Comparison of ENCODE assay signal across 15 cellular contexts in the genomic region with DNA sequence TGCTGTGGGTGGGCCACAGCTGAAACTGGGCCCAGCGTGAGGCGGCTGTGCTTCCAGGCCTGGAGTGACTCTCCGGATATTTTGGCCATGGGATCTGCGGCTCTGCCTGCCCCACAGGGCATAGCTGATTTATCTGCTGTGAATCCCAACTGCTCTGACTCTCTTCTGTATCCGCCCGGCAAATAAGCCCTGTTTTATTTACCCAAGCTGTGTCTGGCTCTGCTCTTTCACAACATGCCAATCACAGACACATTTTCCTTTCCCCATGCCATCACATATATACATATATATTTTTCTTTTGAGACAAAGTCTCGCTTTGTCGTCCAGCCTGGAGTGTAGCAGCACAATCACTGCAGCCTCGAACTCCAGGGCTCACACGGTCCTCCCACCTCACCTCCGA.
"Had no signal": no experiment of that assay in that cellular context is flagged by ENCODE, and none has a peak within 500 bp of the region (broad histone marks: within the 10 kb centered on the region; RNA-seq: fewer than 3 reads in every experiment).

No MANE protein-coding gene starts in this region.

- DNase-seq: activated T-cell treated with anti-CD3 and anti-CD28 coated beads for 4 hours, foreskin melanocyte, immature natural killer cell, kidney glomerular epithelial cell, natural killer cell had no signal

- H3K4me1 ChIP-seq: adrenal gland had no signal

- H3K36me3 Mint-ChIP-seq: natural killer cell had no signal

- H3K27me3 Mint-ChIP-seq: stimulated activated naive CD8-positive, alpha-beta T cell treated with anti-CD3 and anti-CD28 coated beads, Interleukin-15, amount 100 ng/mL, for 72 hours had no signal

- H3K27me3 ChIP-seq: adrenal gland, neutrophil had no signal

- H3K4me1 Mint-ChIP-seq: stimulated activated naive CD8-positive, alpha-beta T cell treated with anti-CD3 and anti-CD28 coated beads, Interleukin-15, amount 100 ng/mL, for 72 hours had no signal

- H3K27ac ChIP-seq: adrenal gland, neutrophil, parathyroid adenoma, skin epidermis, thoracic aorta, WERI-Rb-1 had no signal

- H3K4me3 ChIP-seq: adrenal gland, lung, skin epidermis, thoracic aorta had no signal

- H3K27ac Mint-ChIP-seq: activated naive CD4-positive, alpha-beta T cell treated with anti-CD3 and anti-CD28 coated beads, Interleukin-2, amount 50 U/mL, for 72 hours; activated T-helper 1 cell treated with anti-CD3 and anti-CD28 coated beads, Interleukin-12 subunit alpha, Interleukin-12 subunit beta, Interleukin-2, Interleukin-4 antibody, amounts not matched to agents 30 ng/mL and 10 ng/mL and 1 ng/mL, durations not matched to agents 14 hours and 24 hours and 36 hours; natural killer cell had no signal

- H3K9me3 ChIP-seq: adrenal gland, neutrophil, thoracic aorta had no signal

- H3K4me3 Mint-ChIP-seq: activated T-helper 1 cell treated with anti-CD3 and anti-CD28 coated beads, Interleukin-12 subunit alpha, Interleukin-12 subunit beta, Interleukin-2, Interleukin-4 antibody, amounts not matched to agents 30 ng/mL and 10 ng/mL and 1 ng/mL, durations not matched to agents 14 hours and 24 hours and 36 hours; immature natural killer cell; natural killer cell; stimulated activated naive CD8-positive, alpha-beta T cell treated with anti-CD3 and anti-CD28 coated beads, Interleukin-15, amount 100 ng/mL, for 72 hours had no signal

- H3K9me3 Mint-ChIP-seq: activated naive CD4-positive, alpha-beta T cell treated with anti-CD3 and anti-CD28 coated beads, Interleukin-2, amount 50 U/mL, for 72 hours; activated T-helper 1 cell treated with anti-CD3 and anti-CD28 coated beads, Interleukin-12 subunit alpha, Interleukin-12 subunit beta, Interleukin-2, Interleukin-4 antibody, amounts not matched to agents 30 ng/mL and 10 ng/mL and 1 ng/mL, durations not matched to agents 14 hours and 24 hours and 36 hours; immature natural killer cell; natural killer cell; stimulated activated naive CD8-positive, alpha-beta T cell treated with anti-CD3 and anti-CD28 coated beads, Interleukin-15, amount 100 ng/mL, for 72 hours had no signal
